In the genomic region with DNA sequence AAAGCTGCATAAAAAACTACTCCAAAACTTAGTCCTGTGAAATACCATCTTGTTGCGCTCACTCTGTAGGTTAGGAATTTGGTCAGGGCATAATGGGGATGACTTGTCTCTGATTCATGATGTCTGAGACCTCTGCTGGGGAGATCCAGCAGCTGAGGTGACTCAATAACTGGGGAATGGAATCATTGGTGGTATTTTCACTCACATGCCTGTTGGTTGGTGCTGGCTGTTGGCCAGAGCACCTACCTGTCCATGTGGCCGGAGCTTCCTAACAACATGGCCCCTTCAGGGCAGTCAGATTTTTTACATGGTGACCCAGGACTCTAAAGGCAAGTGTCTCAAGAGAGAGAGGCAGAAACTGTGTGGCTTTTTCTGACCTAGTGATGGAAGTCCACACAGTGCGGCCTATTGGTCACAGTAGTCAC, we compare ENCODE assay signal across 13 cellular contexts. TPM values are rescaled to one million over a fixed set of nuclear protein-coding genes. Genes with fewer than 3 reads are reported as not detected.
DNase-seq lines count a peak whose midpoint lies in the region; FAIRE-seq and TF ChIP-seq lines count a peak whose summit lies in the region.
"Had no signal": no experiment of that assay in that cellular context is flagged by ENCODE, and none has a peak within 500 bp of the region (broad histone marks: within the 10 kb centered on the region; RNA-seq: fewer than 3 reads in every experiment).

No MANE protein-coding gene starts in this region.

- H3K27me3 Mint-ChIP-seq in activated T-helper 2 cell treated with anti-CD3 and anti-CD28 coated beads, Interferon-gamma antibody, Interleukin-2, Interleukin-4, amounts not matched to agents 10 μg/mL and 5 μg/mL and 100 μg/mL, durations not matched to agents 14 hours and 24 hours and 36 hours (ENCODE audit: low read depth), result peaks cover 16% of the 10 kb centered on the region

- H3K4me3 Mint-ChIP-seq in activated T-helper 2 cell treated with anti-CD3 and anti-CD28 coated beads, Interferon-gamma antibody, Interleukin-2, Interleukin-4, amounts not matched to agents 10 μg/mL and 5 μg/mL and 100 μg/mL, durations not matched to agents 14 hours and 24 hours and 36 hours (ENCODE audit: low read depth), result no peak overlapping the region
- H3K4me3 Mint-ChIP-seq: activated naive CD8-positive, alpha-beta T cell treated with anti-CD3 and anti-CD28 coated beads, Interleukin-2, amount 10 ng/mL, durations not matched to agents 7 days and 5 days; B cell had no signal

- H3K9me3 Mint-ChIP-seq in activated T-helper 2 cell treated with anti-CD3 and anti-CD28 coated beads, Interferon-gamma antibody, Interleukin-2, Interleukin-4, amounts not matched to agents 10 μg/mL and 5 μg/mL and 100 μg/mL, durations not matched to agents 14 hours and 24 hours and 36 hours, result no peaks in the 10 kb centered on the region
- H3K9me3 Mint-ChIP-seq: activated naive CD8-positive, alpha-beta T cell treated with anti-CD3 and anti-CD28 coated beads, Interleukin-2, amount 10 ng/mL, durations not matched to agents 7 days and 5 days had no signal

- no peak overlapping the region for H3K27ac Mint-ChIP-seq in activated T-helper 2 cell treated with anti-CD3 and anti-CD28 coated beads, Interferon-gamma antibody, Interleukin-2, Interleukin-4, amounts not matched to agents 10 μg/mL and 5 μg/mL and 100 μg/mL, durations not matched to agents 14 hours and 24 hours and 36 hours
- H3K27ac Mint-ChIP-seq: activated naive CD8-positive, alpha-beta T cell treated with anti-CD3 and anti-CD28 coated beads, Interleukin-2, amount 10 ng/mL, durations not matched to agents 7 days and 5 days; B cell had no signal

- H3K36me3 Mint-ChIP-seq in activated T-helper 2 cell treated with anti-CD3 and anti-CD28 coated beads, Interferon-gamma antibody, Interleukin-2, Interleukin-4, amounts not matched to agents 10 μg/mL and 5 μg/mL and 100 μg/mL, durations not matched to agents 14 hours and 24 hours and 36 hours (ENCODE audit: low read depth), result no peaks in the 10 kb centered on the region
- H3K36me3 Mint-ChIP-seq: activated naive CD8-positive, alpha-beta T cell treated with anti-CD3 and anti-CD28 coated beads, Interleukin-2, amount 10 ng/mL, durations not matched to agents 7 days and 5 days had no signal

- no peaks in the 10 kb centered on the region for H3K4me1 Mint-ChIP-seq in activated T-helper 2 cell treated with anti-CD3 and anti-CD28 coated beads, Interferon-gamma antibody, Interleukin-2, Interleukin-4, amounts not matched to agents 10 μg/mL and 5 μg/mL and 100 μg/mL, durations not matched to agents 14 hours and 24 hours and 36 hours (ENCODE audit: low read depth)
- H3K4me1 Mint-ChIP-seq: activated naive CD8-positive, alpha-beta T cell treated with anti-CD3 and anti-CD28 coated beads, Interleukin-2, amount 10 ng/mL, durations not matched to agents 7 days and 5 days; B cell had no signal

- no peak for TF ChIP-seq POLR2A in H54 (IDR thresholded peaks at IDR 0.05; ENCODE audit: low read depth, low read length)

- peak; percentile 97 for FAIRE-seq in H54 (lab: Jason Lieb, UNC)

- DNase-seq in 8988T (peak; percentile 33), H54 (ENCODE audit: insufficient read length, low spot score) (peak; percentile 31), SW480 (ENCODE audit: low spot score) (peak; percentile 39), fibroblast of the conjunctiva (ENCODE audit: low read depth) (peak; percentile 46), iPS-NIHi11 (ENCODE audit: low spot score) (no peak), HuH-7 (ENCODE audit: low spot score) (no peak)
- DNase-seq in stimulated activated CD4-positive, alpha-beta T cell treated with anti-CD3 and anti-CD28 coated beads, Interleukin-15, amount 100 ng/mL, for 24 hours, result no peak
- DNase-seq in activated T-helper 2 cell treated with anti-CD3 and anti-CD28 coated beads, Interferon-gamma antibody, Interleukin-2, Interleukin-4, amounts not matched to agents 10 μg/mL and 5 μg/mL and 100 μg/mL, durations not matched to agents 14 hours and 24 hours and 36 hours (ENCODE audit: low spot score), result no peak
- DNase-seq: activated CD4-positive, alpha-beta T cell treated with anti-CD3 and anti-CD28 coated beads, Interleukin-2, amount 50 U/mL, for 4 hours; activated naive CD8-positive, alpha-beta T cell treated with anti-CD3 and anti-CD28 coated beads, Interleukin-2, amount 10 ng/mL, durations not matched to agents 7 days and 5 days; H7; NCI-H446 treated with DMSO at 0.1 percent for 48 hours had no signal

- intact Hi-C loops in activated T-helper 2 cell treated with anti-CD3 and anti-CD28 coated beads, Interferon-gamma antibody, Interleukin-2, Interleukin-4, amounts not matched to agents 10 μg/mL and 5 μg/mL and 100 μg/mL, durations not matched to agents 14 hours and 24 hours and 36 hours (cut with micrococcal nuclease), result no loop called here

RNA-seq across cellular contexts. Expression of a gene that starts 7.4 kb away (rescaled TPM):
- 125 and 126 TPM in 2 replicates for total RNA-seq in activated T-helper 2 cell treated with anti-CD3 and anti-CD28 coated beads, Interferon-gamma antibody, Interleukin-2, Interleukin-4, amounts not matched to agents 10 μg/mL and 5 μg/mL and 100 μg/mL, durations not matched to agents 14 hours and 24 hours and 36 hours

Comparison
In these comparisons a context has a peak if more than half of its experiments do, and no peak if none do; other contexts are left out.
1. DNase-seq: peak in 8988T (single experiment), H54 (single experiment), SW480 (single experiment) and fibroblast of the conjunctiva (single experiment); none in stimulated activated CD4-positive, alpha-beta T cell treated with anti-CD3 and anti-CD28 coated beads, Interleukin-15, amount 100 ng/mL, for 24 hours (single experiment), iPS-NIHi11 (single experiment), activated T-helper 2 cell treated with anti-CD3 and anti-CD28 coated beads, Interferon-gamma antibody, Interleukin-2, Interleukin-4, amounts not matched to agents 10 μg/mL and 5 μg/mL and 100 μg/mL, durations not matched to agents 14 hours and 24 hours and 36 hours (single experiment) and HuH-7 (single experiment).